1 cellular context compared by ENCODE assay signal in genomic region chr1:67355745-67356424, GRCh38.
TF ChIP-seq lines count a peak whose summit lies in the region.

No MANE protein-coding gene starts in this region.

TF ChIP-seq in K562, 482 proteins besides CTCF, POLR2A, EP300 and RAD21 (continued from another document and continues in another):
- TF ChIP-seq ARID3A (IDR thresholded peaks at IDR 0.05; ENCODE audit: borderline replicate concordance, low read depth, low read length), result no peak
- no peak for TF ChIP-seq ZBTB17 (CRISPR knock-in tag; IDR thresholded peaks at IDR 0.05)
- no peak for TF ChIP-seq SAFB (IDR thresholded peaks at IDR 0.05; ENCODE audit: borderline replicate concordance, low read depth, low read length)
- TF ChIP-seq MYNN (IDR thresholded peaks at IDR 0.05), result no peak
- no peak for TF ChIP-seq MYNN (CRISPR knock-in tag; IDR thresholded peaks at IDR 0.05)
- TF ChIP-seq RBM17 (IDR thresholded peaks at IDR 0.05; ENCODE audit: borderline replicate concordance, low read depth, low read length), result no peak
- TF ChIP-seq ETV5 (CRISPR knock-in tag; IDR thresholded peaks at IDR 0.05; ENCODE audit: low read depth), result no peak
- TF ChIP-seq MXI1 (IDR thresholded peaks at IDR 0.05; ENCODE audit: low read depth, low read length), result no peak
- no peak for TF ChIP-seq CBFB (CRISPR knock-in tag; IDR thresholded peaks at IDR 0.05)
- TF ChIP-seq CHCHD3 (CRISPR knock-in tag; IDR thresholded peaks at IDR 0.05), result no peak
- no peak for TF ChIP-seq CBX8 (IDR thresholded peaks at IDR 0.05; ENCODE audit: borderline replicate concordance, extremely low read depth, low read depth, low read length, poor library complexity, severe bottlenecking)
- TF ChIP-seq TAF15 (IDR thresholded peaks at IDR 0.05; ENCODE audit: low read depth, low read length), result no peak
- TF ChIP-seq U2AF1 (optimal IDR thresholded peaks at IDR 0.05; ENCODE audit: low read depth, low read length), result no peak
- no peak for TF ChIP-seq HES1 (IDR thresholded peaks at IDR 0.05; ENCODE audit: low read depth)
- no peak for TF ChIP-seq MEF2D (tag; conservative IDR thresholded peaks at IDR 0.05; ENCODE audit: low read depth)
- TF ChIP-seq ZNF584 (CRISPR knock-in tag; IDR thresholded peaks at IDR 0.05; ENCODE audit: low read depth), result no peak
- TF ChIP-seq FOSL1 (tag; conservative IDR thresholded peaks at IDR 0.05), result peak; percentile 31; the same call in 1 of the 2 replicates
- peak; percentile 52 for TF ChIP-seq CCNT2 (IDR thresholded peaks at IDR 0.05; ENCODE audit: borderline replicate concordance, extremely low read depth, insufficient read length, low read depth, low read length)
- no peak for TF ChIP-seq EGR1 (conservative IDR thresholded peaks at IDR 0.05)
- no peak for TF ChIP-seq YBX1 (IDR thresholded peaks at IDR 0.05)
- TF ChIP-seq KDM1A (IDR thresholded peaks at IDR 0.05), result peak; percentile 61 to 63; a peak in 3 of 4 replicates
- TF ChIP-seq AFF1 (IDR thresholded peaks at IDR 0.05; ENCODE audit: low read depth in 1 of 2, partially characterized antibody in 2 of 2), result no peak
- TF ChIP-seq NR1H2 (CRISPR knock-in tag; IDR thresholded peaks at IDR 0.05), result no peak
- TF ChIP-seq SMAD3 (CRISPR knock-in tag; conservative IDR thresholded peaks at IDR 0.05), result no peak
- TF ChIP-seq ZMIZ1 (IDR thresholded peaks at IDR 0.05; ENCODE audit: low read depth in 2 of 2, low read length in 2 of 2), result peak in 1 of 2 experiments; percentile 47; a peak in 1 of 4 replicates
- no peak for TF ChIP-seq SNIP1 (IDR thresholded peaks at IDR 0.05; ENCODE audit: low read depth)
- no peak for TF ChIP-seq ZNF134 (CRISPR knock-in tag; conservative IDR thresholded peaks at IDR 0.05)
- no peak for TF ChIP-seq CUX1 (CRISPR knock-in tag; IDR thresholded peaks at IDR 0.05)
- TF ChIP-seq GABPB2 (CRISPR knock-in tag; conservative IDR thresholded peaks at IDR 0.05), result no peak
- TF ChIP-seq ZNF232 (CRISPR knock-in tag; IDR thresholded peaks at IDR 0.05), result no peak
- no peak for TF ChIP-seq SRSF1 (IDR thresholded peaks at IDR 0.05; ENCODE audit: low read depth, low read length)
- TF ChIP-seq ZNF253 (CRISPR knock-in tag; conservative IDR thresholded peaks at IDR 0.05), result no peak
- 0 out of 2 replicates have a peak, but pooled peaks have one; percentile 23 for TF ChIP-seq ZNF766 (CRISPR knock-in tag; conservative IDR thresholded peaks at IDR 0.05)
- no peak for TF ChIP-seq POLR2B (IDR thresholded peaks at IDR 0.05; ENCODE audit: low read depth, partially characterized antibody)
- TF ChIP-seq MAFF (IDR thresholded peaks at IDR 0.05; ENCODE audit: low read length), result no peak
- peak; percentile 82 for TF ChIP-seq NCOR1 (IDR thresholded peaks at IDR 0.05)
- TF ChIP-seq ZNF224 (CRISPR knock-in tag; IDR thresholded peaks at IDR 0.05), result no peak
- TF ChIP-seq FOXM1 (IDR thresholded peaks at IDR 0.05; ENCODE audit: low read depth), result peak; percentile 61
- no peak for TF ChIP-seq FOXM1 (CRISPR knock-in tag; IDR thresholded peaks at IDR 0.05; ENCODE audit: low read depth)
- TF ChIP-seq ZBED1 (IDR thresholded peaks at IDR 0.05), result no peak
- no peak for TF ChIP-seq HMGN3 (IDR thresholded peaks at IDR 0.05; ENCODE audit: borderline replicate concordance, extremely low read depth, insufficient read length, low read depth, low read length)
- peak in 1 of 2 experiments; percentile 63; a peak in 1 of 4 replicates for TF ChIP-seq TRIM24 (IDR thresholded peaks at IDR 0.05)
- TF ChIP-seq NFRKB (IDR thresholded peaks at IDR 0.05; ENCODE audit: low read depth), result no peak
- TF ChIP-seq CHD1 (IDR thresholded peaks at IDR 0.05; ENCODE audit: low read length), result no peak
- no peak for TF ChIP-seq ZNF384 (IDR thresholded peaks at IDR 0.05; ENCODE audit: low read depth, low read length)
- no peak for TF ChIP-seq BACH1 (tag; IDR thresholded peaks at IDR 0.05)
- TF ChIP-seq TARDBP (IDR thresholded peaks at IDR 0.05), result no peak
- no peak for TF ChIP-seq DDX20 (tag; IDR thresholded peaks at IDR 0.05; ENCODE audit: low read depth)
- no peak for TF ChIP-seq BRD4 (IDR thresholded peaks at IDR 0.05)
- no peak for TF ChIP-seq RBM39 (optimal IDR thresholded peaks at IDR 0.05; ENCODE audit: low read depth, low read length)
- TF ChIP-seq SAP30 (IDR thresholded peaks at IDR 0.05; ENCODE audit: borderline replicate concordance, insufficient read depth, low read depth, low read length, poor library complexity, severe bottlenecking), result no peak
- TF ChIP-seq RBM14 (IDR thresholded peaks at IDR 0.05; ENCODE audit: borderline replicate concordance, insufficient read depth, low read depth, low read length), result no peak
- TF ChIP-seq PRDM10 (IDR thresholded peaks at IDR 0.05; ENCODE audit: partially characterized antibody), result peak; percentile 62
- TF ChIP-seq BHLHE40 (IDR thresholded peaks at IDR 0.05; ENCODE audit: low read length), result no peak
- TF ChIP-seq RBBP5 (IDR thresholded peaks at IDR 0.05; ENCODE audit: borderline replicate concordance, insufficient read depth, low read length, poor library complexity, severe bottlenecking), result no peak
- no peak for TF ChIP-seq ELF1 (tag; IDR thresholded peaks at IDR 0.05)
